Comparison of ENCODE assay signal across 7 cellular contexts in genomic region chr15:88621789-88622604, GRCh38. TPM values are rescaled to one million over a fixed set of nuclear protein-coding genes. Genes with fewer than 3 reads are reported as not detected.
DNase-seq lines count a peak whose midpoint lies in the region; ATAC-seq and TF ChIP-seq lines count a peak whose summit lies in the region.

No MANE protein-coding gene starts in this region.

- no peaks in the 10 kb centered on the region for H3K9me3 ChIP-seq in ascending aorta

- intact Hi-C loops in ascending aorta (cut with DNase I): loop anchor here (1.0 to 10.0 kb wide), 4 partner anchors 16 to 712 kb away; partner anchors contain the start of genes MRPL46, MRPS11 and POLG

- peaks cover 5 to 26% of the 10 kb centered on the region in 2 donors for H3K4me1 ChIP-seq in ascending aorta

- H3K4me3 ChIP-seq in ascending aorta: peak overlapping the region; percentile 73 to 97
- peak overlapping the region; percentile 79 for H3K4me3 ChIP-seq in kidney epithelial cell (ENCODE audit: low read depth, low read length)

- H3K27ac Mint-ChIP-seq in stimulated activated naive B cell treated with anti-CD40 and anti-IgM and Interleukin-4, amounts not matched to agents 10 μg/mL and 1 μg/mL and 100 μg/mL, for 72 hours: peak overlapping the region; percentile 99

- peaks cover 5 to 17% of the 10 kb centered on the region in 2 donors for H3K27me3 Mint-ChIP-seq in stimulated activated naive B cell treated with anti-CD40 and anti-IgM and Interleukin-4, amounts not matched to agents 10 μg/mL and 1 μg/mL and 100 μg/mL, for 72 hours

- peak overlapping the region; percentile 91 to 93 for H3K27ac ChIP-seq in ascending aorta

- H3K36me3 ChIP-seq in ascending aorta: peaks cover 11% of the 10 kb centered on the region in 2 donors
- peaks cover 2% of the 10 kb centered on the region for H3K36me3 ChIP-seq in kidney epithelial cell (ENCODE audit: control insufficient read depth, insufficient read depth, low read length)

- peak; percentile 56 for DNase-seq in RPMI7951 (ENCODE audit: low read depth)
- peak in 1 of 2 donors; percentile 59 for DNase-seq in ascending aorta (ENCODE audit: low spot score in 2 of 2)
- no peak for DNase-seq in kidney epithelial cell (ENCODE audit: low read depth)
- DNase-seq in stimulated activated naive B cell treated with anti-CD40 and anti-IgM and Interleukin-4, amounts not matched to agents 10 μg/mL and 1 μg/mL and 100 μg/mL, for 72 hours: no peak
- DNase-seq in DMS153 treated with DMSO at 0.1 percent for 48 hours (lab: John Stamatoyannopoulos, UW; ENCODE audit: unreplicated experiment): no peak

- H3K9me3 Mint-ChIP-seq in stimulated activated naive B cell treated with anti-CD40 and anti-IgM and Interleukin-4, amounts not matched to agents 10 μg/mL and 1 μg/mL and 100 μg/mL, for 72 hours: no peaks in the 10 kb centered on the region

- H3K27me3 ChIP-seq in ascending aorta (no peaks in the 10 kb centered on the region), kidney epithelial cell (ENCODE audit: control insufficient read depth, insufficient read depth, low read length) (no peaks in the 10 kb centered on the region)

- peak; percentile 32 for ATAC-seq in GM18511 (IDR thresholded peaks at IDR 0.05; ENCODE audit: unreplicated experiment)
- ATAC-seq in HG02870 (IDR thresholded peaks at IDR 0.05; ENCODE audit: unreplicated experiment): peak; percentile 38
- peak; percentile 49 to 50 for ATAC-seq in stimulated activated naive B cell treated with anti-CD40 and anti-IgM and Interleukin-4, amounts not matched to agents 10 μg/mL and 1 μg/mL and 100 μg/mL, for 72 hours (replicated peaks)

- TF ChIP-seq CTCF in ascending aorta (IDR thresholded peaks at IDR 0.05) (no peak), kidney epithelial cell (IDR thresholded peaks at IDR 0.05; ENCODE audit: insufficient read depth, low read length, poor library complexity, severe bottlenecking) (no peak)

- H3K4me3 Mint-ChIP-seq in stimulated activated naive B cell treated with anti-CD40 and anti-IgM and Interleukin-4, amounts not matched to agents 10 μg/mL and 1 μg/mL and 100 μg/mL, for 72 hours: peak overlapping the region; percentile 91 to 96

- H3K36me3 Mint-ChIP-seq in stimulated activated naive B cell treated with anti-CD40 and anti-IgM and Interleukin-4, amounts not matched to agents 10 μg/mL and 1 μg/mL and 100 μg/mL, for 72 hours: peaks cover 28 to 30% of the 10 kb centered on the region in 2 donors

- H3K4me1 Mint-ChIP-seq in stimulated activated naive B cell treated with anti-CD40 and anti-IgM and Interleukin-4, amounts not matched to agents 10 μg/mL and 1 μg/mL and 100 μg/mL, for 72 hours: peaks cover 27 to 40% of the 10 kb centered on the region in 2 donors

RNA-seq across cellular contexts. Expression of gene AEN, which starts 0.9 kb away (rescaled TPM):
- total RNA-seq in RPMI7951 (2014; rRNA removed; shearing (Covaris generic)): 11.3 and 15.6 TPM in 2 replicates
- total RNA-seq in ascending aorta (13.5 TPM), kidney epithelial cell (78.2 and 78.7 TPM in 2 replicates)

RNA-seq across cellular contexts. Expression of gene ISG20, which starts 16.8 kb away (rescaled TPM):
- 7.8 and 8.3 TPM in 2 replicates for total RNA-seq in RPMI7951 (2014; rRNA removed; shearing (Covaris generic))
- 5.3 TPM for total RNA-seq in ascending aorta
- 22.3 and 36.0 TPM in 2 replicates for total RNA-seq in kidney epithelial cell
